1 cellular context compared by ENCODE assay signal in genomic region chr22:46568102-46568809, GRCh38.
TF ChIP-seq lines count a peak whose summit lies in the region.

No MANE protein-coding gene starts in this region.

TF ChIP-seq in IMR-90, 13 proteins besides CTCF, POLR2A, EP300 and RAD21:
- no peak for TF ChIP-seq FOS (IDR thresholded peaks at IDR 0.05; ENCODE audit: low read depth, low read length)
- no peak for TF ChIP-seq MAZ (IDR thresholded peaks at IDR 0.05; ENCODE audit: borderline replicate concordance, low read depth, low read length)
- TF ChIP-seq RCOR1 (IDR thresholded peaks at IDR 0.05; ENCODE audit: insufficient replicate concordance, low read length): no peak
- no peak for TF ChIP-seq RFX5 (IDR thresholded peaks at IDR 0.05; ENCODE audit: low read depth, low read length)
- TF ChIP-seq ELK1 (IDR thresholded peaks at IDR 0.05; ENCODE audit: borderline replicate concordance, low read depth, low read length): no peak
- no peak for TF ChIP-seq BHLHE40 (IDR thresholded peaks at IDR 0.05; ENCODE audit: low read depth, low read length)
- no peak for TF ChIP-seq SMC3 (IDR thresholded peaks at IDR 0.05; ENCODE audit: low read depth, low read length)
- no peak for TF ChIP-seq CEBPB (IDR thresholded peaks at IDR 0.05; ENCODE audit: low read depth, low read length)
- no peak for TF ChIP-seq CHD1 (IDR thresholded peaks at IDR 0.05; ENCODE audit: low read depth, low read length)
- TF ChIP-seq NFE2L2 (IDR thresholded peaks at IDR 0.05; ENCODE audit: low read depth, low read length): no peak
